ENCODE assay signal across 3 cellular contexts in the genomic region with DNA sequence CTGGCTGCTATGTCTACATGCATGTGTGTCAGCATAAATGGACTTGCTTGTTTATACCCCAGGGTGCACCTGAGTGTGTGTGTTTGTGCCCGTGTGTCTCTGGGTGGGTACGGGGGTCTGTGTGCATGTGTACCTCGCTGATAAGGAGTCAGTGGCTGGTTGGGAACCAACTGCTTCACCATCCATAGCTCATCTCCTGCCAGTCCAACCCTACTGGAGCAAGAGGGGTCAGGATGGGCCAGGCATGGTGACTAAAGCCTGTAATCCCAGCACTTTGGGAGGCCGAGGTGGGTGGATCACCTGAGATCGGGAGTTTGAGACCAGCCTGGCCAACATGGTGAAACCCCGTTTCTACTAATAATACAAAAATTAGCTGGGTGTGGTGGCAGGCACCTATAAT. TPM values are rescaled to one million over a fixed set of nuclear protein-coding genes. Genes with fewer than 3 reads are reported as not detected.
"Had no signal": no experiment of that assay in that cellular context is flagged by ENCODE, and none has a peak within 500 bp of the region (broad histone marks: within the 10 kb centered on the region; RNA-seq: fewer than 3 reads in every experiment).

No MANE protein-coding gene starts in this region.

RNA-seq across cellular contexts. Expression of a gene that starts 32.0 kb away (rescaled TPM):
- total RNA-seq: MCF 10A, OCI-LY7, PC-9 had no signal
